ENCODE assay signal across 1 cellular context in the genomic region with DNA sequence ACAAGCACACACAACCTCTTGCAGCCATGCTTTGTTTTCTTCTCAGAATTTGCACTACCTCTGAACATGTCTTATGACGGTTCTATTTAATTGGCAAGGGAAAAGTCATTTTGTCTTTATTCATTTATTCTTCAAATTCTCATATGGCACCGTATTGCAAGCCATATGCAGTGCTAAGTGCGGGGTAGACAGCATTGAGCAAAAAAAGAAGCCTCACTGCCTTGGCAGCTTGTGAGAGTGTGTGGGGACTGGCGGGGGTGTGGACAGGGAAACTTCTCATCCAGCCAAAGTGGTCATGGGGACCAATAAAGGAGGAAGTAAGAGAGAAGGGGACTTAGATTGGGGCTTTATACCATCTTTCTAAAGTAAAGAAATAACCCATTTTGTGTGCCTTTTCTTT.
TF ChIP-seq lines count a peak whose summit lies in the region.

No MANE protein-coding gene starts in this region.

TF ChIP-seq in GM23338, 12 proteins besides CTCF, POLR2A, EP300 and RAD21 (continued from another document):
- TF ChIP-seq, protein P1, sequence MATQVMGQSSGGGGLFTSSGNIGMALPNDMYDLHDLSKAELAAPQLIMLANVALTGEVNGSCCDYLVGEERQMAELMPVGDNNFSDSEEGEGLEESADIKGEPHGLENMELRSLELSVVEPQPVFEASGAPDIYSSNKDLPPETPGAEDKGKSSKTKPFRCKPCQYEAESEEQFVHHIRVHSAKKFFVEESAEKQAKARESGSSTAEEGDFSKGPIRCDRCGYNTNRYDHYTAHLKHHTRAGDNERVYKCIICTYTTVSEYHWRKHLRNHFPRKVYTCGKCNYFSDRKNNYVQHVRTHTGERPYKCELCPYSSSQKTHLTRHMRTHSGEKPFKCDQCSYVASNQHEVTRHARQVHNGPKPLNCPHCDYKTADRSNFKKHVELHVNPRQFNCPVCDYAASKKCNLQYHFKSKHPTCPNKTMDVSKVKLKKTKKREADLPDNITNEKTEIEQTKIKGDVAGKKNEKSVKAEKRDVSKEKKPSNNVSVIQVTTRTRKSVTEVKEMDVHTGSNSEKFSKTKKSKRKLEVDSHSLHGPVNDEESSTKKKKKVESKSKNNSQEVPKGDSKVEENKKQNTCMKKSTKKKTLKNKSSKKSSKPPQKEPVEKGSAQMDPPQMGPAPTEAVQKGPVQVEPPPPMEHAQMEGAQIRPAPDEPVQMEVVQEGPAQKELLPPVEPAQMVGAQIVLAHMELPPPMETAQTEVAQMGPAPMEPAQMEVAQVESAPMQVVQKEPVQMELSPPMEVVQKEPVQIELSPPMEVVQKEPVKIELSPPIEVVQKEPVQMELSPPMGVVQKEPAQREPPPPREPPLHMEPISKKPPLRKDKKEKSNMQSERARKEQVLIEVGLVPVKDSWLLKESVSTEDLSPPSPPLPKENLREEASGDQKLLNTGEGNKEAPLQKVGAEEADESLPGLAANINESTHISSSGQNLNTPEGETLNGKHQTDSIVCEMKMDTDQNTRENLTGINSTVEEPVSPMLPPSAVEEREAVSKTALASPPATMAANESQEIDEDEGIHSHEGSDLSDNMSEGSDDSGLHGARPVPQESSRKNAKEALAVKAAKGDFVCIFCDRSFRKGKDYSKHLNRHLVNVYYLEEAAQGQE (IDR thresholded peaks at IDR 0.05; ENCODE audit: unreplicated experiment) = no peak
- TF ChIP-seq, protein P2, sequence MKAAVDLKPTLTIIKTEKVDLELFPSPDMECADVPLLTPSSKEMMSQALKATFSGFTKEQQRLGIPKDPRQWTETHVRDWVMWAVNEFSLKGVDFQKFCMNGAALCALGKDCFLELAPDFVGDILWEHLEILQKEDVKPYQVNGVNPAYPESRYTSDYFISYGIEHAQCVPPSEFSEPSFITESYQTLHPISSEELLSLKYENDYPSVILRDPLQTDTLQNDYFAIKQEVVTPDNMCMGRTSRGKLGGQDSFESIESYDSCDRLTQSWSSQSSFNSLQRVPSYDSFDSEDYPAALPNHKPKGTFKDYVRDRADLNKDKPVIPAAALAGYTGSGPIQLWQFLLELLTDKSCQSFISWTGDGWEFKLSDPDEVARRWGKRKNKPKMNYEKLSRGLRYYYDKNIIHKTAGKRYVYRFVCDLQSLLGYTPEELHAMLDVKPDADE (IDR thresholded peaks at IDR 0.05) = no peak
- TF ChIP-seq JUNB (IDR thresholded peaks at IDR 0.05; ENCODE audit: unreplicated experiment) = no peak
- no peak for TF ChIP-seq EZH2phosphoT487 (IDR thresholded peaks at IDR 0.05; ENCODE audit: unreplicated experiment)
- no peak for TF ChIP-seq POLR2AphosphoS5 (IDR thresholded peaks at IDR 0.05; ENCODE audit: low read depth)
- no peak for TF ChIP-seq ZNF331 (CRISPR knock-in tag; IDR thresholded peaks at IDR 0.05; ENCODE audit: low read depth)
- no peak for TF ChIP-seq NANOG (IDR thresholded peaks at IDR 0.05; ENCODE audit: borderline replicate concordance)
- no peak for TF ChIP-seq ZNF114 (CRISPR knock-in tag; IDR thresholded peaks at IDR 0.05)
